In the genomic region with DNA sequence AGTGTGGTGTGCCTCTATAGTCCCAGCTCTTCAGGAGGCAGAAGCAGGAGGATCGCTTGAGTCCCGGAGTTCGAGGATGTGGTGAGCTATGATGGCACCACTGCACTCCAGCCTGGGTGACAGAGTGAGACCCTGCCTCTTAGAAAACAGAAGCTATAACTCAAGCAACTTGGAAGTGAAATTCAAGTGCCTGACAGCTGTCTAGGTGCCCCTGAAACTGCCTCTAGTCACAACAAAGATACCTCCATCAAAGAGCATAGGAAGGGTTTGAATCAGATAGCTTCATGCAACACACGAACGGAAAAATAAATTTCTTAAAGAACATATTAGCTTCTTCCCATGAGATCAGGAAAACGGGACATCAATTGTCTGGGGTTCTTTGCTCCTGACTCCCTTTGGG, we compare ENCODE assay signal across 11 cellular contexts. TPM values are rescaled to one million over a fixed set of nuclear protein-coding genes. Genes with fewer than 3 reads are reported as not detected.
DNase-seq lines count a peak whose midpoint lies in the region; ATAC-seq and TF ChIP-seq lines count a peak whose summit lies in the region.
"Had no signal": no experiment of that assay in that cellular context is flagged by ENCODE, and none has a peak within 500 bp of the region (broad histone marks: within the 10 kb centered on the region; RNA-seq: fewer than 3 reads in every experiment).

No MANE protein-coding gene starts in this region.

- peaks cover 23 to 29% of the 10 kb centered on the region in 2 donors for H3K27me3 Mint-ChIP-seq in CD4-positive, alpha-beta memory T cell
- H3K27me3 Mint-ChIP-seq in HFFc6 (ENCODE audit: insufficient read depth), result peaks cover 32% of the 10 kb centered on the region
- peaks cover 28% of the 10 kb centered on the region for H3K27me3 Mint-ChIP-seq in activated naive CD8-positive, alpha-beta T cell
- H3K27me3 Mint-ChIP-seq in naive B cell, result no peaks in the 10 kb centered on the region

- no peaks in the 10 kb centered on the region for H3K9me3 ChIP-seq in CD4-positive, alpha-beta memory T cell (ENCODE audit: control insufficient read depth in 1 of 2, low read length in 2 of 2)
- H3K9me3 ChIP-seq: sigmoid colon, thyroid gland had no signal

- intact Hi-C loops in CD4-positive, alpha-beta memory T cell (cut with micrococcal nuclease), result no loop called here
- intact Hi-C loops in head of caudate nucleus (cut with DNase I), result no loop called here

- no peak overlapping the region for H3K27ac ChIP-seq in CD4-positive, alpha-beta memory T cell (ENCODE audit: low read depth, low read length)
- H3K27ac ChIP-seq: sigmoid colon had no signal

- peaks cover 7 to 18% (median 12%) of the 10 kb centered on the region in 4 donors for H3K4me1 Mint-ChIP-seq in CD4-positive, alpha-beta memory T cell
- no peaks in the 10 kb centered on the region for H3K4me1 Mint-ChIP-seq in HFFc6 (ENCODE audit: low read depth)
- peaks cover 10% of the 10 kb centered on the region for H3K4me1 Mint-ChIP-seq in activated naive CD8-positive, alpha-beta T cell (ENCODE audit: low read depth)
- H3K4me1 Mint-ChIP-seq in naive B cell, result peaks cover 72 to 82% (median 81%) of the 10 kb centered on the region in 3 donors

- no peaks in the 10 kb centered on the region for H3K36me3 ChIP-seq in CD4-positive, alpha-beta memory T cell (ENCODE audit: insufficient read depth, low read length)
- H3K36me3 ChIP-seq: sigmoid colon, thyroid gland had no signal

- peak overlapping the region in 1 of 7 donors; percentile 62 for H3K27ac Mint-ChIP-seq in CD4-positive, alpha-beta memory T cell
- H3K27ac Mint-ChIP-seq in HFFc6 (no peak overlapping the region), naive B cell (peak overlapping the region; percentile 84 to 95 (median 90))
- H3K27ac Mint-ChIP-seq in activated naive CD8-positive, alpha-beta T cell, result no peak overlapping the region

- POLR2A ChIA-PET in CD4-positive, alpha-beta memory T cell (lab: Charles Lee; ENCODE audit: partially characterized antibody), result no interaction called here

- DNase-seq in CD4-positive, alpha-beta memory T cell, result no peak
- DNase-seq in HFFc6, result no peak
- DNase-seq in naive B cell, result no peak
- DNase-seq in stimulated activated CD4-positive, alpha-beta T cell treated with anti-CD3 and anti-CD28 coated beads, Interleukin-4, amount 100 ng/mL, for 24 hours, result no peak
- DNase-seq in hypothalamus (lab: John Stamatoyannopoulos, UW), result no peak
- no peak for DNase-seq in head of caudate nucleus
- no peak for DNase-seq in activated CD4-positive, alpha-beta T cell treated with anti-CD3 and anti-CD28 coated beads, Interleukin-2, amount 50 U/mL, for 4 hours
- DNase-seq: amniotic stem cell had no signal

- no peak overlapping the region for H3K4me3 ChIP-seq in CD4-positive, alpha-beta memory T cell (ENCODE audit: low read length in 2 of 2)

- peaks cover 5% of the 10 kb centered on the region for H3K27me3 ChIP-seq in CD4-positive, alpha-beta memory T cell (ENCODE audit: insufficient read depth, low read length)
- H3K27me3 ChIP-seq: thyroid gland had no signal

- no peaks in the 10 kb centered on the region for H3K36me3 Mint-ChIP-seq in CD4-positive, alpha-beta memory T cell
- H3K36me3 Mint-ChIP-seq in HFFc6 (ENCODE audit: low read depth) (no peaks in the 10 kb centered on the region), naive B cell (peaks cover 5 to 6% of the 10 kb centered on the region in 2 donors)
- no peaks in the 10 kb centered on the region for H3K36me3 Mint-ChIP-seq in activated naive CD8-positive, alpha-beta T cell

- CTCF ChIA-PET in CD4-positive, alpha-beta memory T cell (lab: Charles Lee; ENCODE audit: partially characterized antibody), result interaction anchor here (1.3 kb wide), 1 partner anchor 13 kb away, joined by 3 read pairs; no protein-coding TSS in a partner anchor

- TF ChIP-seq CTCF in HFFc6 (IDR thresholded peaks at IDR 0.05), result no peak

- peaks cover 0 to 2% (median 0%) of the 10 kb centered on the region in 8 donors for H3K9me3 Mint-ChIP-seq in CD4-positive, alpha-beta memory T cell
- no peaks in the 10 kb centered on the region for H3K9me3 Mint-ChIP-seq in HFFc6
- H3K9me3 Mint-ChIP-seq in activated naive CD8-positive, alpha-beta T cell (ENCODE audit: low read depth), result no peaks in the 10 kb centered on the region
- no peaks in the 10 kb centered on the region for H3K9me3 Mint-ChIP-seq in naive B cell

- no peak for ATAC-seq in naive B cell (ENCODE audit: low read depth in 2 of 2)

- H3K4me1 ChIP-seq in CD4-positive, alpha-beta memory T cell (ENCODE audit: insufficient read depth, low read length), result peaks cover 7% of the 10 kb centered on the region

- peak overlapping the region; percentile 70 to 91 (median 80) for H3K4me3 Mint-ChIP-seq in CD4-positive, alpha-beta memory T cell
- peak overlapping the region; percentile 66 for H3K4me3 Mint-ChIP-seq in HFFc6
- peak overlapping the region; percentile 86 for H3K4me3 Mint-ChIP-seq in activated naive CD8-positive, alpha-beta T cell
- H3K4me3 Mint-ChIP-seq in naive B cell, result peak overlapping the region; percentile 78 to 98 (median 89)

RNA-seq across cellular contexts. Expression of a gene that starts 0.9 kb away (rescaled TPM):
- 1 to 10 TPM; 2.3 to 2.4 TPM for total RNA-seq in CD4-positive, alpha-beta memory T cell
- 1 to 10 TPM in 1 of 2 donors, under 1 TPM in 1; 0.63 to 1.8 TPM for polyA plus RNA-seq in CD4-positive, alpha-beta memory T cell
- under 1 TPM; 0.14 to 0.61 (median 0.27) TPM for total RNA-seq in HFFc6 (2021; fragmentation: NEBNext Ultra II Directional; extraction: Animal tissue kit (Norgen Biotek cat#: 25700))
- polyA plus RNA-seq in naive B cell (ENCODE audit: low read depth in 6 of 6), result 100 to 1,000 TPM in 2 of 6 donors, 10 to 100 TPM in 4; 65.1 to 119 (median 92.5) TPM

Comparison
In these comparisons a context has a peak if more than half of its experiments do, and no peak if none do; other contexts are left out.
1. H3K27ac Mint-ChIP-seq: peak in naive B cell (6 of 6); none in HFFc6 (single experiment) and activated naive CD8-positive, alpha-beta T cell (single experiment).
2. Peak in every context shown above with its lines, with median percentiles within 50 percentile points of each other: H3K4me3 Mint-ChIP-seq.